18 cellular contexts compared by ENCODE assay signal in genomic region chr2:42971381-42971780, GRCh38.
"Had no signal": no experiment of that assay in that cellular context is flagged by ENCODE, and none has a peak within 500 bp of the region (broad histone marks: within the 10 kb centered on the region; RNA-seq: fewer than 3 reads in every experiment).

No MANE protein-coding gene starts in this region.

- H3K9me3 Mint-ChIP-seq: activated B cell treated with CpG ODN at 0.5 μM for 24 hours; activated CD8-positive, alpha-beta T cell treated with anti-CD3 and anti-CD28 coated beads for 36 hours; activated naive CD4-positive, alpha-beta T cell treated with anti-CD3 and anti-CD28 coated beads for 36 hours; activated T-helper 17 cell treated with anti-CD3 and anti-CD28 coated beads, Interleukin-2, amount 50 U/mL, for 72 hours; naive B cell; neural progenitor cell had no signal

- H3K27me3 ChIP-seq: heart right ventricle, neural progenitor cell, tibial artery had no signal

- H3K4me3 ChIP-seq: coronary artery, heart right ventricle, left ventricle myocardium inferior, mucosa of descending colon, neural progenitor cell, tibial artery had no signal

- H3K27ac Mint-ChIP-seq: activated B cell treated with CpG ODN at 0.5 μM for 24 hours; activated CD8-positive, alpha-beta T cell treated with anti-CD3 and anti-CD28 coated beads for 36 hours; activated naive CD4-positive, alpha-beta T cell treated with anti-CD3 and anti-CD28 coated beads for 36 hours; activated T-helper 17 cell treated with anti-CD3 and anti-CD28 coated beads, Interleukin-2, amount 50 U/mL, for 72 hours; neural progenitor cell had no signal

- H3K36me3 ChIP-seq: heart right ventricle, left ventricle myocardium inferior, neural progenitor cell, tibial artery had no signal

- H3K9me3 ChIP-seq: mucosa of descending colon, tibial artery had no signal

- FAIRE-seq: frontal cortex had no signal

- H3K27me3 Mint-ChIP-seq: activated CD8-positive, alpha-beta T cell treated with anti-CD3 and anti-CD28 coated beads for 36 hours; activated T-helper 17 cell treated with anti-CD3 and anti-CD28 coated beads, Interleukin-2, amount 50 U/mL, for 72 hours had no signal

- H2AFZ ChIP-seq: neural progenitor cell had no signal

- H3K4me3 Mint-ChIP-seq: activated B cell treated with CpG ODN at 0.5 μM for 24 hours; activated CD8-positive, alpha-beta T cell treated with anti-CD3 and anti-CD28 coated beads for 36 hours; activated naive CD4-positive, alpha-beta T cell treated with anti-CD3 and anti-CD28 coated beads for 36 hours; activated T-helper 17 cell treated with anti-CD3 and anti-CD28 coated beads, Interleukin-2, amount 50 U/mL, for 72 hours; brain; neural progenitor cell had no signal

- H3K9ac ChIP-seq: neural progenitor cell had no signal

- DNase-seq: activated B cell treated with CpG ODN at 0.5 μM for 24 hours; activated CD4-positive, alpha-beta T cell treated with anti-CD3 and anti-CD28 coated beads for 4 hours; activated CD8-positive, alpha-beta T cell treated with anti-CD3 and anti-CD28 coated beads for 36 hours; activated naive CD4-positive, alpha-beta T cell treated with anti-CD3 and anti-CD28 coated beads for 36 hours; anterior cingulate cortex; central memory CD4-positive, alpha-beta T cell; heart right ventricle; left ventricle myocardium inferior; naive B cell; stimulated activated naive CD4-positive, alpha-beta T cell; substantia nigra; tibial artery had no signal

- ATAC-seq: activated CD8-positive, alpha-beta T cell treated with anti-CD3 and anti-CD28 coated beads for 36 hours; heart right ventricle; mucosa of descending colon had no signal

- H3K27ac ChIP-seq: coronary artery, heart right ventricle, left ventricle myocardium inferior, neural progenitor cell, tibial artery had no signal

- H3K4me2 ChIP-seq: neural progenitor cell had no signal

- H3K36me3 Mint-ChIP-seq: brain, naive B cell, neural progenitor cell had no signal
